In genomic region chr2:219634171-219634940, GRCh38 we compare ENCODE assay signal across 19 cellular contexts. TPM values are rescaled to one million over a fixed set of nuclear protein-coding genes. Genes with fewer than 3 reads are reported as not detected.
DNase-seq lines count a peak whose midpoint lies in the region; ATAC-seq and TF ChIP-seq lines count a peak whose summit lies in the region.
"Had no signal": no experiment of that assay in that cellular context is flagged by ENCODE, and none has a peak within 500 bp of the region (broad histone marks: within the 10 kb centered on the region; RNA-seq: fewer than 3 reads in every experiment).

No MANE protein-coding gene starts in this region.

- peaks cover 6% of the 10 kb centered on the region for H3K4me1 Mint-ChIP-seq in activated naive CD8-positive, alpha-beta T cell treated with anti-CD3 and anti-CD28 coated beads, Interleukin-2, amount 10 ng/mL, durations not matched to agents 7 days and 5 days
- no peaks in the 10 kb centered on the region for H3K4me1 Mint-ChIP-seq in activated naive CD8-positive, alpha-beta T cell treated with anti-CD3 and anti-CD28 coated beads for 36 hours
- H3K4me1 Mint-ChIP-seq in natural killer cell = peaks cover 0 to 10% of the 10 kb centered on the region in 2 donors

- H3K4me2 ChIP-seq in PC-3 (ENCODE audit: low read length) = no peak overlapping the region
- H3K4me2 ChIP-seq: GM23338 had no signal

- no peak overlapping the region for H2AFZ ChIP-seq in PC-3 (ENCODE audit: low read length)
- H2AFZ ChIP-seq: GM23338 had no signal

- H4K20me1 ChIP-seq in PC-3 (ENCODE audit: low read length) = no peaks in the 10 kb centered on the region

- CTCF ChIA-PET in PC-3 (lab: Charles Lee) = interaction anchor here (0.6 kb wide), 1 partner anchor 75 kb away, joined by 3 read pairs; no protein-coding TSS in a partner anchor

- H3K36me3 ChIP-seq in PC-3 (ENCODE audit: low read depth, low read length) = no peaks in the 10 kb centered on the region

- no peak for TF ChIP-seq CTCF in PC-3 (conservative IDR thresholded peaks at IDR 0.05; ENCODE audit: low read depth, low read length)
- no peak for TF ChIP-seq CTCF in natural killer cell (IDR thresholded peaks at IDR 0.05)

- peaks cover 2% of the 10 kb centered on the region for H3K27me3 Mint-ChIP-seq in activated naive CD8-positive, alpha-beta T cell treated with anti-CD3 and anti-CD28 coated beads, Interleukin-2, amount 10 ng/mL, durations not matched to agents 7 days and 5 days
- H3K27me3 Mint-ChIP-seq in activated naive CD8-positive, alpha-beta T cell treated with anti-CD3 and anti-CD28 coated beads for 36 hours = peaks cover 17% of the 10 kb centered on the region
- H3K27me3 Mint-ChIP-seq in natural killer cell (ENCODE audit: low read depth in 2 of 2) = peaks cover 0 to 14% of the 10 kb centered on the region in 2 donors

- H3K4me1 ChIP-seq in PC-3 (ENCODE audit: insufficient read depth, low read length) = no peaks in the 10 kb centered on the region

- H3K4me3 Mint-ChIP-seq in activated naive CD8-positive, alpha-beta T cell treated with anti-CD3 and anti-CD28 coated beads, Interleukin-2, amount 10 ng/mL, durations not matched to agents 7 days and 5 days = no peak overlapping the region
- no peak overlapping the region for H3K4me3 Mint-ChIP-seq in activated naive CD8-positive, alpha-beta T cell treated with anti-CD3 and anti-CD28 coated beads for 36 hours
- H3K4me3 Mint-ChIP-seq in natural killer cell = no peak overlapping the region
- H3K4me3 Mint-ChIP-seq: CD14-positive monocyte, GM23338, HFFc6 had no signal

- POLR2A ChIA-PET in activated naive CD8-positive, alpha-beta T cell treated with anti-CD3 and anti-CD28 coated beads, Interleukin-2, amount 10 ng/mL, durations not matched to agents 7 days and 5 days (lab: Charles Lee) = no interaction called here
- POLR2A ChIA-PET in PC-3 (lab: Charles Lee; ENCODE audit: unreplicated experiment) = no interaction called here

- no peaks in the 10 kb centered on the region for H3K9me2 ChIP-seq in PC-3 (replicated peaks; ENCODE audit: low read length)

- ATAC-seq in activated naive CD8-positive, alpha-beta T cell treated with anti-CD3 and anti-CD28 coated beads, Interleukin-2, amount 10 ng/mL, durations not matched to agents 7 days and 5 days (ENCODE audit: low read depth) = no peak
- ATAC-seq in sciatic nerve = no peak
- ATAC-seq in PC-3 = no peak
- ATAC-seq in natural killer cell = no peak
- ATAC-seq: GM23338 had no signal

- H3K27ac Mint-ChIP-seq in activated naive CD8-positive, alpha-beta T cell treated with anti-CD3 and anti-CD28 coated beads, Interleukin-2, amount 10 ng/mL, durations not matched to agents 7 days and 5 days = no peak overlapping the region
- H3K27ac Mint-ChIP-seq in activated naive CD8-positive, alpha-beta T cell treated with anti-CD3 and anti-CD28 coated beads for 36 hours = no peak overlapping the region
- H3K27ac Mint-ChIP-seq in natural killer cell = no peak overlapping the region
- H3K27ac Mint-ChIP-seq: GM23338, HFFc6 had no signal

- H3K9me3 ChIP-seq in PC-3 (ENCODE audit: low read length) = no peaks in the 10 kb centered on the region

- H3K27ac ChIP-seq in PC-3 (ENCODE audit: low read length) = no peak overlapping the region

- peak; percentile 25 for DNase-seq in activated naive CD8-positive, alpha-beta T cell treated with anti-CD3 and anti-CD28 coated beads, Interleukin-2, amount 10 ng/mL, durations not matched to agents 7 days and 5 days
- no peak for DNase-seq in activated naive CD8-positive, alpha-beta T cell treated with anti-CD3 and anti-CD28 coated beads for 36 hours
- DNase-seq in HuH-7 (ENCODE audit: low spot score) = peak; percentile 4
- peak; percentile 16 for DNase-seq in hepatic stellate cell (ENCODE audit: low spot score)
- DNase-seq in sciatic nerve (ENCODE audit: low spot score) = peak; percentile 45
- DNase-seq in middle frontal gyrus (ENCODE audit: extremely low spot score, low spot score) = no peak
- DNase-seq in PC-3 = no peak
- DNase-seq in natural killer cell = no peak
- DNase-seq: COR-L47, DMS79, HFFc6, MM.1S, NCI-H1417, NCI-H1930, NCI-H510A, NCI-H82, SIG-M5 had no signal

- intact Hi-C loops in sciatic nerve (cut with DNase I) = no loop called here
- intact Hi-C loops in PC-3 (cut with micrococcal nuclease) = no loop called here
- intact Hi-C loops in natural killer cell (cut with micrococcal nuclease) = no loop called here

- no peaks in the 10 kb centered on the region for H3K79me2 ChIP-seq in PC-3 (ENCODE audit: low read length)

- no peaks in the 10 kb centered on the region for H3K36me3 Mint-ChIP-seq in activated naive CD8-positive, alpha-beta T cell treated with anti-CD3 and anti-CD28 coated beads, Interleukin-2, amount 10 ng/mL, durations not matched to agents 7 days and 5 days
- no peaks in the 10 kb centered on the region for H3K36me3 Mint-ChIP-seq in activated naive CD8-positive, alpha-beta T cell treated with anti-CD3 and anti-CD28 coated beads for 36 hours
- H3K36me3 Mint-ChIP-seq in natural killer cell = no peaks in the 10 kb centered on the region
- H3K36me3 Mint-ChIP-seq: CD14-positive monocyte had no signal

- no peaks in the 10 kb centered on the region for H3K9me3 Mint-ChIP-seq in activated naive CD8-positive, alpha-beta T cell treated with anti-CD3 and anti-CD28 coated beads, Interleukin-2, amount 10 ng/mL, durations not matched to agents 7 days and 5 days
- no peaks in the 10 kb centered on the region for H3K9me3 Mint-ChIP-seq in activated naive CD8-positive, alpha-beta T cell treated with anti-CD3 and anti-CD28 coated beads for 36 hours
- no peaks in the 10 kb centered on the region for H3K9me3 Mint-ChIP-seq in natural killer cell
- H3K9me3 Mint-ChIP-seq: GM23338, HFFc6 had no signal

- no TSS peak for BruUV-seq in PC-3 (replicated peaks; lab: Mats Ljungman, UMichigan)

- H3F3A ChIP-seq in PC-3 (ENCODE audit: low read length, unreplicated experiment) = no peaks in the 10 kb centered on the region

- no peak overlapping the region for H3K9ac ChIP-seq in PC-3 (ENCODE audit: low read length)

- no peaks in the 10 kb centered on the region for H3K27me3 ChIP-seq in PC-3 (ENCODE audit: low read length)

- no peak overlapping the region for H3K4me3 ChIP-seq in PC-3 (ENCODE audit: low read length)
- H3K4me3 ChIP-seq: GM23338 had no signal

RNA-seq across cellular contexts. Expression of gene SLC4A3, which starts 6.9 kb away (rescaled TPM):
- not detected for total RNA-seq in activated naive CD8-positive, alpha-beta T cell treated with anti-CD3 and anti-CD28 coated beads, Interleukin-2, amount 10 ng/mL, durations not matched to agents 7 days and 5 days
- under 1 TPM in 1 of 2 experiments, not detected in 1; 0.10 TPM for total RNA-seq in activated naive CD8-positive, alpha-beta T cell treated with anti-CD3 and anti-CD28 coated beads for 36 hours
- 6.7 TPM for total RNA-seq in sciatic nerve
- 11.6 and 14.3 TPM in 2 replicates for total RNA-seq in PC-3 (2014; rRNA removed)
- under 1 TPM in 2 of 3 donors, not detected in 1; 0.15 to 0.45 TPM for total RNA-seq in natural killer cell

RNA-seq across cellular contexts. Expression of gene STK11IP, which starts 36.7 kb away (rescaled TPM):
- 10 to 100 TPM; 36.3 to 37.5 TPM for total RNA-seq in activated naive CD8-positive, alpha-beta T cell treated with anti-CD3 and anti-CD28 coated beads, Interleukin-2, amount 10 ng/mL, durations not matched to agents 7 days and 5 days
- total RNA-seq in activated naive CD8-positive, alpha-beta T cell treated with anti-CD3 and anti-CD28 coated beads for 36 hours = 10 to 100 TPM; 24.5 to 25.3 TPM
- total RNA-seq in sciatic nerve (58.5 TPM), PC-3 (2014; rRNA removed) (17.7 and 26.4 TPM in 2 replicates), natural killer cell (10 to 100 TPM; 56.1 to 76.0 (median 65.2) TPM)

Comparison
In these comparisons a context has a peak if more than half of its experiments do, and no peak if none do; other contexts are left out.
1. DNase-seq: peak in activated naive CD8-positive, alpha-beta T cell treated with anti-CD3 and anti-CD28 coated beads, Interleukin-2, amount 10 ng/mL, durations not matched to agents 7 days and 5 days (single experiment), HuH-7 (single experiment), hepatic stellate cell (single experiment) and sciatic nerve (single experiment); none in activated naive CD8-positive, alpha-beta T cell treated with anti-CD3 and anti-CD28 coated beads for 36 hours (single experiment), middle frontal gyrus (single experiment), PC-3 (single experiment) and natural killer cell (single experiment).